ENCODE assay signal across 9 cellular contexts in the genomic region with DNA sequence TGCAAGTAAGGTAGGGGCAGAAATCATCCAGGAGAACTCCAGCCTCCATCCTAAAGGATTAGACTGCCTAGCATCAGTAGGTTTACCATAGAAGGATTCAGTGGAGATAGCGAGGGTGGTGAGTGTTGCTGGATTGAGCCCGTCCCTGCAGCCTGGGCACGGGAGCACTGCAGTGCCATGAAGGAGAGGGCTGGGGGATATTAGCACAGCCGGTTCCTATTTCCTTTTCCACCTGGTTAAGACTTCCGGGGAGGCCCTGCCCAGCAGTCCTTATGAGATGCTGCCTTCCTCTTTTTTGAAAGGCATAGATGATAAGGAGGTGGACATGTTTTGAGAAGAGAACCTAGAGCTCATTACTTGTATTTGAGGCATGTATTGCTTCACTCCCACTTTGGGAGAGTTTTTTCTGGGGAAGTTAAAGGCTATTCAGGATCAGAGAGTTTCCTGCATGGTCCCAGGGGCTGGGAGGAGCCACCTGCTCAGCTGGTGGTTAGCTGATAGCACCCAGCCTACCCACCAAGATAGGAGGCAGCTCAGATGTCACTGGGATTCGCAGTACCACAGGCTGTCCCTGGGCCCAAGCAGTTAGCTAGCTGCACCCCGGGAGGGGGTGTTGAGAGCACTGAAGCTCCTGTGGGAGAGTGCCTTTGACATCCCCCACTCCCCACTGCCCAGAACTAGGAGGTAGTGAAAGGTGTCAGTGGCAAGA. TPM values are rescaled to one million over a fixed set of nuclear protein-coding genes. Genes with fewer than 3 reads are reported as not detected.
DNase-seq lines count a peak whose midpoint lies in the region; ATAC-seq and TF ChIP-seq lines count a peak whose summit lies in the region.
"Had no signal": no experiment of that assay in that cellular context is flagged by ENCODE, and none has a peak within 500 bp of the region (broad histone marks: within the 10 kb centered on the region; RNA-seq: fewer than 3 reads in every experiment).

No MANE protein-coding gene starts in this region.

- H3K36me3 ChIP-seq in left lung = peaks cover 0 to 11% of the 10 kb centered on the region in 2 donors
- H3K36me3 ChIP-seq in thyroid gland = no peaks in the 10 kb centered on the region

- no peak for TF ChIP-seq CTCF in left lung (IDR thresholded peaks at IDR 0.05)
- no peak for TF ChIP-seq CTCF in thyroid gland (IDR thresholded peaks at IDR 0.05)
- no peak for TF ChIP-seq CTCF in lower leg skin (IDR thresholded peaks at IDR 0.05)

- H3K4me3 Mint-ChIP-seq in T-helper 2 cell treated with Interferon-gamma antibody and Interleukin-4, amounts not matched to agents 5 μg/mL and 100 μg/mL, for 36 hours = peak overlapping the region; percentile 34
- no peak overlapping the region for H3K4me3 Mint-ChIP-seq in activated T-helper 17 cell treated with anti-CD3 and anti-CD28 coated beads, Interleukin-2, amount 50 U/mL, for 72 hours

- H3K4me3 ChIP-seq in left lung = no peak overlapping the region
- no peak overlapping the region for H3K4me3 ChIP-seq in thyroid gland (replicated peaks in 1 of 3)
- no peak overlapping the region for H3K4me3 ChIP-seq in lower leg skin (ENCODE audit: low read depth, poor library complexity, severe bottlenecking)

- peaks cover 29% of the 10 kb centered on the region for H3K36me3 Mint-ChIP-seq in T-helper 2 cell treated with Interferon-gamma antibody and Interleukin-4, amounts not matched to agents 5 μg/mL and 100 μg/mL, for 36 hours (ENCODE audit: low read depth)
- H3K36me3 Mint-ChIP-seq in activated T-helper 17 cell treated with anti-CD3 and anti-CD28 coated beads, Interleukin-2, amount 50 U/mL, for 72 hours (ENCODE audit: low read depth) = peaks cover 67% of the 10 kb centered on the region

- peaks cover 79 to 100% of the 10 kb centered on the region in 2 donors for H3K4me1 ChIP-seq in left lung
- H3K4me1 ChIP-seq in thyroid gland = peaks cover 86 to 100% of the 10 kb centered on the region in 2 donors

- H3K27ac Mint-ChIP-seq in T-helper 2 cell treated with Interferon-gamma antibody and Interleukin-4, amounts not matched to agents 5 μg/mL and 100 μg/mL, for 36 hours = peak overlapping the region; percentile 31
- H3K27ac Mint-ChIP-seq in activated T-helper 17 cell treated with anti-CD3 and anti-CD28 coated beads, Interleukin-2, amount 50 U/mL, for 72 hours = peak overlapping the region; percentile 61

- no peaks in the 10 kb centered on the region for H3K27me3 Mint-ChIP-seq in T-helper 2 cell treated with Interferon-gamma antibody and Interleukin-4, amounts not matched to agents 5 μg/mL and 100 μg/mL, for 36 hours (ENCODE audit: low read depth)
- no peaks in the 10 kb centered on the region for H3K27me3 Mint-ChIP-seq in activated T-helper 17 cell treated with anti-CD3 and anti-CD28 coated beads, Interleukin-2, amount 50 U/mL, for 72 hours

- H3K27me3 ChIP-seq in left lung (no peaks in the 10 kb centered on the region), thyroid gland (no peaks in the 10 kb centered on the region)

- intact Hi-C loops in left lung (cut with DNase I) = no loop called here
- intact Hi-C loops in thyroid gland (cut with DNase I) = no loop called here
- intact Hi-C loops in left colon (cut with DNase I, micrococcal nuclease) = no loop called here
- intact Hi-C loops in lower leg skin (cut with DNase I; ENCODE audit: low total_unique reads) = no loop called here

- ATAC-seq in activated T-helper 17 cell treated with anti-CD3 and anti-CD28 coated beads, Interleukin-2, amount 50 U/mL, for 72 hours (replicated peaks) = no peak
- ATAC-seq in left lung (no peak), left colon (no peak)

- WGBS in thyroid gland, 2 donors = 44 to 45% methylated on average over 7 of the region's 7 CpGs
- 36 to 51% methylated on average over 6 to 7 of the region's 7 CpGs for WGBS in lower leg skin, 2 donors

- no peak for TF ChIP-seq POLR2A in thyroid gland (IDR thresholded peaks at IDR 0.05)
- no peak for TF ChIP-seq POLR2A in lower leg skin (IDR thresholded peaks at IDR 0.05)

- H3K9me3 ChIP-seq in left lung (no peaks in the 10 kb centered on the region), thyroid gland (no peaks in the 10 kb centered on the region)

- H3K27ac ChIP-seq in left lung (peak overlapping the region; percentile 86 to 93), thyroid gland (peak overlapping the region; percentile 96 to 97 (median 97))

- peaks cover 50% of the 10 kb centered on the region for H3K4me1 Mint-ChIP-seq in T-helper 2 cell treated with Interferon-gamma antibody and Interleukin-4, amounts not matched to agents 5 μg/mL and 100 μg/mL, for 36 hours (ENCODE audit: low read depth)
- H3K4me1 Mint-ChIP-seq in activated T-helper 17 cell treated with anti-CD3 and anti-CD28 coated beads, Interleukin-2, amount 50 U/mL, for 72 hours = peaks cover 43% of the 10 kb centered on the region

- no peaks in the 10 kb centered on the region for H3K9me3 Mint-ChIP-seq in T-helper 2 cell treated with Interferon-gamma antibody and Interleukin-4, amounts not matched to agents 5 μg/mL and 100 μg/mL, for 36 hours
- H3K9me3 Mint-ChIP-seq in activated T-helper 17 cell treated with anti-CD3 and anti-CD28 coated beads, Interleukin-2, amount 50 U/mL, for 72 hours = no peaks in the 10 kb centered on the region

- DNase-seq in T-helper 2 cell treated with Interferon-gamma antibody and Interleukin-4, amounts not matched to agents 5 μg/mL and 100 μg/mL, for 36 hours (ENCODE audit: low spot score) = no peak
- DNase-seq in T-helper 2 cell = no peak
- no peak for DNase-seq in left lung
- no peak for DNase-seq in thyroid gland
- no peak for DNase-seq in left colon
- no peak for DNase-seq in NCI-H1092 treated with DMSO at 0.1 percent for 48 hours (lab: John Stamatoyannopoulos, UW)
- no peak for DNase-seq in lower leg skin (ENCODE audit: low spot score in 2 of 2)
- DNase-seq: activated naive CD4-positive, alpha-beta T cell had no signal

RNA-seq across cellular contexts. Expression of a gene that starts 17.2 kb away (rescaled TPM):
- 100 to 1,000 TPM; 312 to 393 TPM for total RNA-seq in activated T-helper 17 cell treated with anti-CD3 and anti-CD28 coated beads, Interleukin-2, amount 50 U/mL, for 72 hours
- 100 to 1,000 TPM; 576 to 647 TPM for total RNA-seq in left lung
- 100 to 1,000 TPM; 191 to 479 (median 365) TPM for total RNA-seq in thyroid gland
- total RNA-seq in left colon = 1,000 to 10,000 TPM in 1 of 2 donors, 100 to 1,000 TPM in 1; 971 to 1,150 TPM
- total RNA-seq in lower leg skin = 100 to 1,000 TPM; 411 to 572 (median 469) TPM

RNA-seq across cellular contexts. Expression of a gene that starts 45.7 kb away (rescaled TPM):
- 100 to 1,000 TPM; 172 to 301 TPM for total RNA-seq in activated T-helper 17 cell treated with anti-CD3 and anti-CD28 coated beads, Interleukin-2, amount 50 U/mL, for 72 hours
- total RNA-seq in left lung = 100 to 1,000 TPM; 184 to 224 TPM
- 100 to 1,000 TPM; 205 to 504 (median 440) TPM for total RNA-seq in thyroid gland
- 100 to 1,000 TPM; 343 to 430 TPM for total RNA-seq in left colon
- 100 to 1,000 TPM; 417 to 543 (median 453) TPM for total RNA-seq in lower leg skin

RNA-seq across cellular contexts. Expression of a gene that starts 46.9 kb away (rescaled TPM):
- 100 to 1,000 TPM; 310 to 354 TPM for total RNA-seq in activated T-helper 17 cell treated with anti-CD3 and anti-CD28 coated beads, Interleukin-2, amount 50 U/mL, for 72 hours
- 10 to 100 TPM in 1 of 2 donors, 1 to 10 TPM in 1; 6.1 to 10.7 TPM for total RNA-seq in left lung
- 1 to 10 TPM in 3 of 4 donors, under 1 TPM in 1; 0.83 to 9.7 (median 2.2) TPM for total RNA-seq in thyroid gland
- total RNA-seq in left colon = 1 to 10 TPM; 2.9 to 6.6 TPM
- 1 to 10 TPM in 3 of 4 donors, under 1 TPM in 1; 0.80 to 9.8 (median 5.6) TPM for total RNA-seq in lower leg skin

Comparison
In these comparisons a context has a peak if more than half of its experiments do, and no peak if none do; other contexts are left out.
1. RNA of a gene that starts 46.9 kb away (total RNA-seq): 310 to 354 TPM in activated T-helper 17 cell treated with anti-CD3 and anti-CD28 coated beads, Interleukin-2, amount 50 U/mL, for 72 hours; 6.1 to 10.7 TPM in left lung, 0.80 to 9.8 TPM in lower leg skin, 2.9 to 6.6 TPM in left colon and 0.83 to 9.7 TPM in thyroid gland; every median in the first group is over 10 times any median in the second.